In genomic region chr22:37703906-37704305, GRCh38 we compare ENCODE assay signal across 26 cellular contexts.
"Had no signal": no experiment of that assay in that cellular context is flagged by ENCODE, and none has a peak within 500 bp of the region (broad histone marks: within the 10 kb centered on the region; RNA-seq: fewer than 3 reads in every experiment).

No MANE protein-coding gene starts in this region.

- H3K9ac ChIP-seq: parathyroid adenoma had no signal

- H3K9me3 ChIP-seq: colonic mucosa, esophagus squamous epithelium, gastrocnemius medialis, left lung, mucosa of descending colon, neutrophil, right lobe of liver, suprapubic skin, transverse colon, upper lobe of right lung, uterus had no signal

- H3K27ac ChIP-seq: colonic mucosa, esophagus squamous epithelium, gastrocnemius medialis, left lung, neutrophil, parathyroid adenoma, right lobe of liver, suprapubic skin, transverse colon, upper lobe of right lung, uterus had no signal

- H3K79me2 ChIP-seq: parathyroid adenoma had no signal

- H3K27me3 ChIP-seq: colonic mucosa, esophagus squamous epithelium, gastrocnemius medialis, left lung, neutrophil, right lobe of liver, suprapubic skin, transverse colon, upper lobe of right lung, uterus had no signal

- H3K4me1 ChIP-seq: colonic mucosa, gastrocnemius medialis, parathyroid adenoma, right lobe of liver, suprapubic skin, transverse colon, uterus had no signal

- ATAC-seq: gastrocnemius medialis; left lung; mucosa of descending colon; natural killer cell treated with Interleukin-12 subunit alpha and Interleukin-12 subunit beta and Interleukin-15 and Interleukin-18, amount 100 ng/mL, for 72 hours; right lobe of liver; stimulated activated naive CD8-positive, alpha-beta T cell treated with anti-CD3 and anti-CD28 coated beads, Interleukin-15, amount 100 ng/mL, for 72 hours; upper lobe of right lung had no signal

- H3K4me3 ChIP-seq: colonic mucosa, esophagus squamous epithelium, gastrocnemius medialis, left lung, mucosa of descending colon, right lobe of liver, smooth muscle cell, suprapubic skin, transverse colon, upper lobe of right lung, uterus had no signal

- DNase-seq: colonic mucosa; effector CD8-positive, alpha-beta T cell; endodermal cell; esophagus squamous epithelium; gastrocnemius medialis; head of caudate nucleus; kidney; left lung; mesenchymal stem cell; mucosa of descending colon; naive B cell; right lobe of liver; stimulated activated CD4-positive, alpha-beta T cell treated with anti-CD3 and anti-CD28 coated beads, Interleukin-12 subunit alpha, Interleukin-12 subunit beta, amount 100 ng/mL, for 4 hours; stimulated activated CD4-positive, alpha-beta T cell treated with anti-CD3 and anti-CD28 coated beads, Interleukin-1b, Interleukin-23, amount 100 ng/mL, for 48 hours; stimulated activated CD4-positive, alpha-beta T cell treated with anti-CD3 and anti-CD28 coated beads, Interleukin-4, amount 100 ng/mL, for 1 hour; stimulated activated CD8-positive, alpha-beta memory T cell treated with anti-CD3 and anti-CD28 coated beads, Interleukin-4, amount 100 ng/mL, for 48 hours; stimulated activated naive CD4-positive, alpha-beta T cell; stimulated activated naive CD8-positive, alpha-beta T cell treated with anti-CD3 and anti-CD28 coated beads, Interleukin-15, amount 100 ng/mL, for 72 hours; transverse colon; upper lobe of right lung; uterus had no signal

- H3K36me3 ChIP-seq: colonic mucosa, esophagus squamous epithelium, gastrocnemius medialis, left lung, right lobe of liver, transverse colon, upper lobe of right lung, uterus had no signal

- H2AFZ ChIP-seq: parathyroid adenoma had no signal

- H3K4me2 ChIP-seq: smooth muscle cell had no signal
